In the genomic region with DNA sequence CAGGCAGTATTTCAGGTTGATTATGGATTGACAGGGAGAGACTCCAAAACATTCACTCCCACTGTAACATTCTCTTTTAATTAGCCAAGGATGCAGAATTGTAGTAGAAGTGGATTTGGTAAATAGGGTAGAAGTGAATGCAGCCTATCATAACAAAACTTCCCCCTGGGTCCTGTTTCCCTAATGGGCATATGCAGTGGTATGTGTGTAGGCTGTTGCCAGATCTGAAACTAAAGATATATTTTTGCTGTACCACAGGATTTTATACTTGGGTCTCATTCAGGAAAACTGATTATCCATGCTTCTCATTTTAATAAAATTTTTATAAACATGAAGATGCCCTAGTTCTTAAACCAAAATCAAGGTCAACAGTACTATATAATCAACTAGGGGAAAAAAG, we compare ENCODE assay signal across 35 cellular contexts.
"Had no signal": no experiment of that assay in that cellular context is flagged by ENCODE, and none has a peak within 500 bp of the region (broad histone marks: within the 10 kb centered on the region; RNA-seq: fewer than 3 reads in every experiment).

No MANE protein-coding gene starts in this region.

- H3K9ac ChIP-seq: KMS-11 had no signal

- H3K27me3 ChIP-seq: MG63 had no signal

- H3K9me3 ChIP-seq: MG63 had no signal

- H3K36me3 ChIP-seq: MG63 had no signal

- H3K4me3 ChIP-seq: MG63 had no signal

- DNase-seq: Karpas-422, Kasumi-1, KBM-7, KG1, MG63, MM.1S, MV-4-11, NCI-H1048, NCI-H1092, NCI-H1092 treated with DMSO at 0.1 percent for 48 hours, NCI-H1105, NCI-H1105 treated with DMSO at 0.1 percent for 48 hours, NCI-H1417, NCI-H1417 treated with DMSO at 0.1 percent for 48 hours, NCI-H1436, NCI-H1436 treated with DMSO at 0.1 percent for 48 hours, NCI-H146, NCI-H1694, NCI-H1694 treated with DMSO at 0.1 percent for 48 hours, NCI-H187, NCI-H187 treated with DMSO at 0.1 percent for 48 hours, NCI-H1930, NCI-H2029, NCI-H2029 treated with DMSO at 0.1 percent for 48 hours, NCI-H2081, NCI-H2081 treated with DMSO at 0.1 percent for 48 hours, NCI-H2107, NCI-H2171, NCI-H2171 treated with DMSO at 0.1 percent for 48 hours, NCI-H2227 treated with DMSO at 0.1 percent for 48 hours, NCI-H226, NCI-H345, NCI-H446, NCI-H446 treated with DMSO at 0.1 percent for 48 hours had no signal
